22 cellular contexts compared by ENCODE assay signal in genomic region chr3:52333869-52334557, GRCh38. TPM values are rescaled to one million over a fixed set of nuclear protein-coding genes. Genes with fewer than 3 reads are reported as not detected.
A peak's percentile ranks its signal among the peaks of the same experiment; 100 is the strongest.
DNase-seq lines count a peak whose midpoint lies in the region; ATAC-seq, FAIRE-seq and TF ChIP-seq lines count a peak whose summit lies in the region.
"Had no signal": no experiment of that assay in that cellular context is flagged by ENCODE, and none has a peak within 500 bp of the region (broad histone marks: within the 10 kb centered on the region; RNA-seq: fewer than 3 reads in every experiment).

No MANE protein-coding gene starts in this region.

- H3K36me3 ChIP-seq in HEK293 (ENCODE audit: control insufficient read depth in 2 of 2, insufficient read depth in 1 of 2, low read length in 2 of 2), result no peaks in the 10 kb centered on the region
- H3K36me3 ChIP-seq in lower lobe of right lung, result peaks cover 28% of the 10 kb centered on the region
- H3K36me3 ChIP-seq: neural progenitor cell, prostate gland had no signal

- no peaks in the 10 kb centered on the region for H3K9me3 Mint-ChIP-seq in CD14-positive monocyte
- H3K9me3 Mint-ChIP-seq: activated naive CD8-positive, alpha-beta T cell treated with anti-CD3 and anti-CD28 coated beads for 36 hours; activated T-helper 2 cell treated with anti-CD3 and anti-CD28 coated beads, Interferon-gamma antibody, Interleukin-2, Interleukin-4, amounts not matched to agents 10 μg/mL and 5 μg/mL and 100 μg/mL, durations not matched to agents 14 hours and 24 hours and 36 hours; neural progenitor cell; stimulated activated naive CD8-positive, alpha-beta T cell treated with anti-CD3 and anti-CD28 coated beads, Interleukin-15, amount 100 ng/mL, for 72 hours; type B pancreatic cell had no signal

- H3K27me3 Mint-ChIP-seq in CD14-positive monocyte (ENCODE audit: low read depth in 3 of 3), result peaks cover 0 to 1% (median 0%) of the 10 kb centered on the region in 3 donors
- H3K27me3 Mint-ChIP-seq: activated naive CD8-positive, alpha-beta T cell treated with anti-CD3 and anti-CD28 coated beads for 36 hours; stimulated activated naive CD8-positive, alpha-beta T cell treated with anti-CD3 and anti-CD28 coated beads, Interleukin-15, amount 100 ng/mL, for 72 hours; type B pancreatic cell had no signal

- ATAC-seq in GM18517 (IDR thresholded peaks at IDR 0.05; ENCODE audit: unreplicated experiment), result no peak
- ATAC-seq in HG03095 (IDR thresholded peaks at IDR 0.05; ENCODE audit: unreplicated experiment), result no peak
- no peak for ATAC-seq in lower lobe of right lung
- ATAC-seq: stimulated activated naive CD8-positive, alpha-beta T cell treated with anti-CD3 and anti-CD28 coated beads, Interleukin-15, amount 100 ng/mL, for 72 hours had no signal

- no peak overlapping the region for H3K27ac Mint-ChIP-seq in CD14-positive monocyte
- H3K27ac Mint-ChIP-seq: activated naive CD8-positive, alpha-beta T cell treated with anti-CD3 and anti-CD28 coated beads for 36 hours; activated T-helper 2 cell treated with anti-CD3 and anti-CD28 coated beads, Interferon-gamma antibody, Interleukin-2, Interleukin-4, amounts not matched to agents 10 μg/mL and 5 μg/mL and 100 μg/mL, durations not matched to agents 14 hours and 24 hours and 36 hours; neural progenitor cell; stimulated activated naive CD8-positive, alpha-beta T cell treated with anti-CD3 and anti-CD28 coated beads, Interleukin-15, amount 100 ng/mL, for 72 hours; type B pancreatic cell had no signal

- CTCF ChIA-PET in HEK293 (lab: Yijun Ruan, JAX), result interaction anchor here (0.6 kb wide), 2 partner anchors 57 to 333 kb away, joined by 3 read pairs; no protein-coding TSS in a partner anchor

- H3K9me3 ChIP-seq in HEK293 (ENCODE audit: control insufficient read depth, insufficient read depth, low read depth, low read length), result no peaks in the 10 kb centered on the region
- H3K9me3 ChIP-seq in lower lobe of right lung, result no peaks in the 10 kb centered on the region
- H3K9me3 ChIP-seq: prostate gland had no signal

- POLR2A ChIA-PET in HEK293 (lab: Yijun Ruan, JAX), result interaction anchor here (0.7 kb wide), 1 partner anchor 198 kb away, joined by 3 read pairs; no protein-coding TSS in a partner anchor

- H3K27me3 ChIP-seq in lower lobe of right lung (ENCODE audit: low read depth), result no peaks in the 10 kb centered on the region
- H3K27me3 ChIP-seq: neural progenitor cell had no signal

- TF ChIP-seq CTCF in CD14-positive monocyte (IDR thresholded peaks at IDR 0.05), result no peak
- TF ChIP-seq CTCF in HEK293 (tag by site-specific recombination; IDR thresholded peaks at IDR 0.05), result no peak
- no peak for TF ChIP-seq CTCF in lower lobe of right lung (IDR thresholded peaks at IDR 0.05)

- no peak overlapping the region for H3K27ac ChIP-seq in HEK293 (ENCODE audit: extremely low read depth, low read depth, low read length)
- no peak overlapping the region for H3K27ac ChIP-seq in lower lobe of right lung
- H3K27ac ChIP-seq: neural progenitor cell, prostate gland had no signal

- peak; percentile 85 for FAIRE-seq in RCC 7860 (lab: Jason Lieb, UNC)

- peak; percentile 1 for DNase-seq in CD14-positive monocyte (ENCODE audit: low spot score)
- DNase-seq in RCC 7860 (ENCODE audit: low spot score), result peak; percentile 83
- DNase-seq in glomerular visceral epithelial cell (ENCODE audit: extremely low spot score), result peak; percentile 23
- no peak for DNase-seq in inferior parietal cortex (ENCODE audit: extremely low spot score)
- no peak for DNase-seq in lower lobe of right lung
- DNase-seq: activated CD4-positive, alpha-beta T cell treated with anti-CD3 and anti-CD28 coated beads for 48 hours; activated naive CD8-positive, alpha-beta T cell treated with anti-CD3 and anti-CD28 coated beads for 36 hours; effector memory CD4-positive, alpha-beta T cell; NCI-H1105; NCI-H2107; NCI-H510A treated with DMSO at 0.1 percent for 48 hours; stimulated activated CD4-positive, alpha-beta T cell treated with anti-CD3 and anti-CD28 coated beads, Interleukin-4, amount 100 ng/mL, for 1 hour; stimulated activated naive CD8-positive, alpha-beta T cell treated with anti-CD3 and anti-CD28 coated beads, Interleukin-15, amount 100 ng/mL, for 72 hours; T-helper 1 cell had no signal

- H3K36me3 Mint-ChIP-seq in CD14-positive monocyte, result peaks cover 37 to 42% of the 10 kb centered on the region in 2 donors
- H3K36me3 Mint-ChIP-seq: activated naive CD8-positive, alpha-beta T cell treated with anti-CD3 and anti-CD28 coated beads for 36 hours; neural progenitor cell; type B pancreatic cell had no signal

- H3K4me3 ChIP-seq in HEK293 (ENCODE audit: low read depth, low read length), result no peak overlapping the region
- H3K4me3 ChIP-seq in lower lobe of right lung, result no peak overlapping the region
- H3K4me3 ChIP-seq: neural progenitor cell, prostate gland, smooth muscle cell had no signal

- no peaks in the 10 kb centered on the region for H3K4me1 Mint-ChIP-seq in CD14-positive monocyte
- H3K4me1 Mint-ChIP-seq: activated naive CD8-positive, alpha-beta T cell treated with anti-CD3 and anti-CD28 coated beads for 36 hours; stimulated activated naive CD8-positive, alpha-beta T cell treated with anti-CD3 and anti-CD28 coated beads, Interleukin-15, amount 100 ng/mL, for 72 hours had no signal

- intact Hi-C loops in CD14-positive monocyte (cut with micrococcal nuclease), result no loop called here
- intact Hi-C loops in lower lobe of right lung (cut with DNase I), result loop anchor here (10.0 kb wide), 1 partner anchor 99 kb away; the partner anchor contains the start of gene TWF2

- H3K4me3 Mint-ChIP-seq in CD14-positive monocyte, result no peak overlapping the region
- H3K4me3 Mint-ChIP-seq: activated naive CD8-positive, alpha-beta T cell treated with anti-CD3 and anti-CD28 coated beads for 36 hours; neural progenitor cell; stimulated activated naive CD8-positive, alpha-beta T cell treated with anti-CD3 and anti-CD28 coated beads, Interleukin-15, amount 100 ng/mL, for 72 hours; type B pancreatic cell had no signal

- no peaks in the 10 kb centered on the region for H3K4me1 ChIP-seq in HEK293 (ENCODE audit: control insufficient read depth, insufficient read depth, low read length)
- no peaks in the 10 kb centered on the region for H3K4me1 ChIP-seq in lower lobe of right lung
- H3K4me1 ChIP-seq: prostate gland had no signal

TF ChIP-seq in HEK293, 187 proteins besides CTCF, POLR2A, EP300 and RAD21 (continues in another document):
- TF ChIP-seq WT1 (tag by site-specific recombination; IDR thresholded peaks at IDR 0.05) (no peak), ZIC2 (tag by site-specific recombination; IDR thresholded peaks at IDR 0.05) (no peak), SETDB1 (IDR thresholded peaks at IDR 0.05; ENCODE audit: insufficient read length, low read length) (no peak), ZNF184 (tag by site-specific recombination; IDR thresholded peaks at IDR 0.05) (no peak), ZFHX2 (tag by site-specific recombination; conservative IDR thresholded peaks at IDR 0.05) (no peak), ZBTB8A (tag by site-specific recombination; IDR thresholded peaks at IDR 0.05) (no peak), PRDM10 (tag by site-specific recombination; IDR thresholded peaks at IDR 0.05) (peak; percentile 79), ZNF600 (tag by site-specific recombination; IDR thresholded peaks at IDR 0.05) (no peak), ZNF398 (tag by site-specific recombination; IDR thresholded peaks at IDR 0.05) (no peak), SP7 (tag by site-specific recombination; IDR thresholded peaks at IDR 0.05) (peak; percentile 94), ZNF629 (tag by site-specific recombination; IDR thresholded peaks at IDR 0.05) (peak; percentile 60), HOXC10 (CRISPR knock-in tag; IDR thresholded peaks at IDR 0.05) (no peak)

RNA-seq across cellular contexts. Expression of gene DNAH1, which starts 17.9 kb away (rescaled TPM):
- polyA plus RNA-seq in CD14-positive monocyte, result under 1 TPM; 0.15 to 0.25 TPM
- 16.4 TPM for total RNA-seq in lower lobe of right lung

RNA-seq across cellular contexts. Expression of gene GLYCTK, which starts 46.4 kb away (rescaled TPM):
- 1 to 10 TPM; 8.3 to 8.4 TPM for polyA plus RNA-seq in CD14-positive monocyte
- total RNA-seq in lower lobe of right lung, result 9.5 TPM

RNA-seq across cellular contexts. Expression of gene WDR82, which starts 55.6 kb away (rescaled TPM):
- polyA plus RNA-seq in CD14-positive monocyte, result 10 to 100 TPM; 27.3 to 33.4 TPM
- total RNA-seq in lower lobe of right lung, result 60.2 TPM

Comparison
In these comparisons a context has a peak if more than half of its experiments do, and no peak if none do; other contexts are left out.
1. DNase-seq: peak in CD14-positive monocyte (single experiment), RCC 7860 (single experiment) and glomerular visceral epithelial cell (single experiment); none in inferior parietal cortex (single experiment) and lower lobe of right lung (single experiment).